In the genomic region with DNA sequence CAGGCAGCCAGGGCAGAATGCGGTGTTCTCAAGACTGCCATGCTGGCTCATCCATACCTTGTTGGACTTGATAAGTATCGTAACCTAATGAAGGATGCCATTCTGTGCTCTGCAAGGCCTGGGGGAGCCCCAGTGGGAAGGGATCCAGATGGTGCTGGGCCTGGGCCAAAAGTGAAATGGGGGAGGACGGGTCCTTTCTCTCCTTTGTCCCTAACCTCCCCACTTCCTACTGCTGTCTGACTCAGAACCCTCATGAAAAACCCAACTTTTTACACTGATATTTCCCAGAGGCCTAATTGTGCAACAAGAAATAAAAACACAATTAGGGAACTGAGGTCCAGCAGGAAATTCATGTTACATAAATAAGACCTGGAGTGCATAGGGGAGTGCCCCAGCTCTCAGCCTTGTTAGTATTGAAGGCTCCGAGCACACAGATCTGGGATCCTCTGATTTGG, we compare ENCODE assay signal across 20 cellular contexts.
A peak's percentile ranks its signal among the peaks of the same experiment; 100 is the strongest.
DNase-seq lines count a peak whose midpoint lies in the region; ATAC-seq and TF ChIP-seq lines count a peak whose summit lies in the region.
"Had no signal": no experiment of that assay in that cellular context is flagged by ENCODE, and none has a peak within 500 bp of the region (broad histone marks: within the 10 kb centered on the region; RNA-seq: fewer than 3 reads in every experiment).

No MANE protein-coding gene starts in this region.

- POLR2A ChIA-PET in activated CD4-positive, alpha-beta memory T cell treated with anti-CD3 and anti-CD28 coated beads, Interleukin-2, amount 10 ng/mL, durations not matched to agents 7 days and 5 days (lab: Charles Lee), result no interaction called here

- intact Hi-C loops in esophagus squamous epithelium (cut with DNase I), result no loop called here

- CTCF ChIA-PET in activated CD4-positive, alpha-beta memory T cell treated with anti-CD3 and anti-CD28 coated beads, Interleukin-2, amount 10 ng/mL, durations not matched to agents 7 days and 5 days (lab: Charles Lee), result no interaction called here

- H3K36me3 ChIP-seq in adipocyte (ENCODE audit: control insufficient read depth, insufficient read depth, low read length, severe bottlenecking), result no peaks in the 10 kb centered on the region
- no peaks in the 10 kb centered on the region for H3K36me3 ChIP-seq in esophagus squamous epithelium
- H3K36me3 ChIP-seq: gastroesophageal sphincter, HAP-1, upper lobe of left lung had no signal

- no peak overlapping the region for H3K27ac Mint-ChIP-seq in stimulated activated effector memory CD8-positive, alpha-beta T cell treated with anti-CD3 and anti-CD28 coated beads, Interleukin-12 subunit alpha, Interleukin-12 subunit beta, amount 100 ng/mL, for 72 hours
- H3K27ac Mint-ChIP-seq in activated CD4-positive, alpha-beta memory T cell treated with anti-CD3 and anti-CD28 coated beads, Interleukin-2, amount 10 ng/mL, durations not matched to agents 7 days and 5 days, result no peak overlapping the region

- H3K9me3 ChIP-seq in adipocyte (ENCODE audit: control insufficient read depth, low read length) (peaks cover 9% of the 10 kb centered on the region), esophagus squamous epithelium (no peaks in the 10 kb centered on the region)
- H3K9me3 ChIP-seq: HAP-1 had no signal

- peaks cover 8% of the 10 kb centered on the region for H3K9me3 Mint-ChIP-seq in stimulated activated effector memory CD8-positive, alpha-beta T cell treated with anti-CD3 and anti-CD28 coated beads, Interleukin-12 subunit alpha, Interleukin-12 subunit beta, amount 100 ng/mL, for 72 hours
- peaks cover 12% of the 10 kb centered on the region for H3K9me3 Mint-ChIP-seq in activated CD4-positive, alpha-beta memory T cell treated with anti-CD3 and anti-CD28 coated beads, Interleukin-2, amount 10 ng/mL, durations not matched to agents 7 days and 5 days

- no peak overlapping the region for H3K4me3 Mint-ChIP-seq in stimulated activated effector memory CD8-positive, alpha-beta T cell treated with anti-CD3 and anti-CD28 coated beads, Interleukin-12 subunit alpha, Interleukin-12 subunit beta, amount 100 ng/mL, for 72 hours
- no peak overlapping the region for H3K4me3 Mint-ChIP-seq in activated CD4-positive, alpha-beta memory T cell treated with anti-CD3 and anti-CD28 coated beads, Interleukin-2, amount 10 ng/mL, durations not matched to agents 7 days and 5 days

- TF ChIP-seq CTCF in esophagus squamous epithelium (IDR thresholded peaks at IDR 0.05), result no peak

- H3K27me3 Mint-ChIP-seq in activated CD4-positive, alpha-beta memory T cell treated with anti-CD3 and anti-CD28 coated beads, Interleukin-2, amount 10 ng/mL, durations not matched to agents 7 days and 5 days, result peaks cover 6% of the 10 kb centered on the region

- DNase-seq in Kasumi-1 (lab: John Stamatoyannopoulos, UW) (peak; percentile 79 to 82), adipocyte (ENCODE audit: low read depth) (peak; percentile 19), esophagus squamous epithelium (lab: John Stamatoyannopoulos, UW) (no peak), AG20443 (ENCODE audit: low spot score) (no peak)
- DNase-seq in stimulated activated effector memory CD8-positive, alpha-beta T cell treated with anti-CD3 and anti-CD28 coated beads, Interleukin-12 subunit alpha, Interleukin-12 subunit beta, amount 100 ng/mL, for 72 hours (ENCODE audit: low spot score in 2 of 2), result no peak
- DNase-seq in activated CD4-positive, alpha-beta memory T cell treated with anti-CD3 and anti-CD28 coated beads, Interleukin-2, amount 10 ng/mL, durations not matched to agents 7 days and 5 days, result no peak
- DNase-seq: activated CD8-positive, alpha-beta memory T cell treated with anti-CD3 and anti-CD28 coated beads, Interleukin-2, amount 50 U/mL, for 48 hours; aorta; Caco-2; EL; left colon; NCI-H1092 treated with DMSO at 0.1 percent for 48 hours; nucleus accumbens; OCI-M1; right cardiac atrium; stimulated activated naive CD4-positive, alpha-beta T cell treated with Interleukin-2 at 50 U/mL for 16 hours; upper lobe of left lung had no signal

- no peaks in the 10 kb centered on the region for H3K36me3 Mint-ChIP-seq in stimulated activated effector memory CD8-positive, alpha-beta T cell treated with anti-CD3 and anti-CD28 coated beads, Interleukin-12 subunit alpha, Interleukin-12 subunit beta, amount 100 ng/mL, for 72 hours
- peaks cover 4% of the 10 kb centered on the region for H3K36me3 Mint-ChIP-seq in activated CD4-positive, alpha-beta memory T cell treated with anti-CD3 and anti-CD28 coated beads, Interleukin-2, amount 10 ng/mL, durations not matched to agents 7 days and 5 days (ENCODE audit: low read depth)

- H3K27me3 ChIP-seq in adipocyte (replicated peaks; ENCODE audit: control insufficient read depth, insufficient read depth, low read length), result peaks cover 6% of the 10 kb centered on the region
- H3K27me3 ChIP-seq in esophagus squamous epithelium, result no peaks in the 10 kb centered on the region
- H3K27me3 ChIP-seq: gastroesophageal sphincter, upper lobe of left lung had no signal

- H3K9ac ChIP-seq in adipocyte (ENCODE audit: low read length), result no peak overlapping the region

- peak; percentile 42 for ATAC-seq in stimulated activated effector memory CD8-positive, alpha-beta T cell treated with anti-CD3 and anti-CD28 coated beads, Interleukin-12 subunit alpha, Interleukin-12 subunit beta, amount 100 ng/mL, for 72 hours
- ATAC-seq in GM21825 (IDR thresholded peaks at IDR 0.05; ENCODE audit: unreplicated experiment), result no peak
- ATAC-seq: gastroesophageal sphincter, left colon, right cardiac atrium had no signal

- H3K27ac ChIP-seq in esophagus squamous epithelium, result peak overlapping the region; percentile 0 to 70 (median 38)
- H3K27ac ChIP-seq: upper lobe of left lung had no signal

- TF ChIP-seq POLR2A in esophagus squamous epithelium (IDR thresholded peaks at IDR 0.05), result no peak

- H3K4me1 ChIP-seq in adipocyte (ENCODE audit: control insufficient read depth, insufficient read depth, low read length) (peaks cover 7% of the 10 kb centered on the region), esophagus squamous epithelium (peaks cover 17 to 36% (median 27%) of the 10 kb centered on the region in 3 donors)
- H3K4me1 ChIP-seq: HAP-1 had no signal

- WGBS in esophagus squamous epithelium, 2 donors, result 37 to 51% methylated on average over 4 of the region's 4 CpGs

- H3K4me3 ChIP-seq in adipocyte (ENCODE audit: low read length) (no peak overlapping the region), esophagus squamous epithelium (no peak overlapping the region)
- H3K4me3 ChIP-seq: gastroesophageal sphincter, HAP-1, upper lobe of left lung had no signal

- peaks cover 9% of the 10 kb centered on the region for H3K4me1 Mint-ChIP-seq in stimulated activated effector memory CD8-positive, alpha-beta T cell treated with anti-CD3 and anti-CD28 coated beads, Interleukin-12 subunit alpha, Interleukin-12 subunit beta, amount 100 ng/mL, for 72 hours
- peaks cover 10% of the 10 kb centered on the region for H3K4me1 Mint-ChIP-seq in activated CD4-positive, alpha-beta memory T cell treated with anti-CD3 and anti-CD28 coated beads, Interleukin-2, amount 10 ng/mL, durations not matched to agents 7 days and 5 days

Comparison
In these comparisons a context has a peak if more than half of its experiments do, and no peak if none do; other contexts are left out.
1. DNase-seq: peak in Kasumi-1 (2 of 2) and adipocyte (single experiment); none in esophagus squamous epithelium (single experiment), stimulated activated effector memory CD8-positive, alpha-beta T cell treated with anti-CD3 and anti-CD28 coated beads, Interleukin-12 subunit alpha, Interleukin-12 subunit beta, amount 100 ng/mL, for 72 hours (0 of 2), AG20443 (single experiment) and activated CD4-positive, alpha-beta memory T cell treated with anti-CD3 and anti-CD28 coated beads, Interleukin-2, amount 10 ng/mL, durations not matched to agents 7 days and 5 days (single experiment).